ENCODE assay signal across 26 cellular contexts in genomic region chr22:25840883-25841282, GRCh38.
"Had no signal": no experiment of that assay in that cellular context is flagged by ENCODE, and none has a peak within 500 bp of the region (broad histone marks: within the 10 kb centered on the region; RNA-seq: fewer than 3 reads in every experiment).

No MANE protein-coding gene starts in this region.

- FAIRE-seq: frontal cortex, keratinocyte had no signal

- DNase-seq: colonic mucosa; effector CD4-positive, alpha-beta T cell; left ventricle myocardium inferior; mucosa of descending colon; naive B cell; stimulated activated CD4-positive, alpha-beta T cell treated with anti-CD3 and anti-CD28 coated beads, Interleukin-2, amount 100 ng/mL, for 24 hours; stimulated activated CD4-positive, alpha-beta T cell treated with anti-CD3 and anti-CD28 coated beads, Interleukin-4, amount 100 ng/mL, for 24 hours; stimulated activated naive CD8-positive, alpha-beta T cell treated with anti-CD3 and anti-CD28 coated beads, Interleukin-15, Interleukin-2, amounts not matched to agents 100 U/mL and 50 U/mL, for 24 hours; substantia nigra; testis; tibial artery had no signal

- H3K4me2 ChIP-seq: neural progenitor cell, smooth muscle cell had no signal

- H2AFZ ChIP-seq: neural progenitor cell had no signal

- H3K27ac ChIP-seq: colonic mucosa, left ventricle myocardium inferior, neural progenitor cell, prostate gland, right atrium auricular region, testis, tibial artery, vagina had no signal

- H3K9me3 Mint-ChIP-seq: central memory CD8-positive, alpha-beta T cell; memory B cell; mesothelial cell of epicardium; naive B cell; natural killer cell treated with Interleukin-12 subunit alpha and Interleukin-12 subunit beta and Interleukin-15 and Interleukin-18, amount 100 ng/mL, for 72 hours; neural progenitor cell; stimulated activated effector memory CD8-positive, alpha-beta T cell treated with anti-CD3 and anti-CD28 coated beads, Interleukin-12 subunit alpha, Interleukin-12 subunit beta, amount 100 ng/mL, for 72 hours; type B pancreatic cell had no signal

- H3K27ac Mint-ChIP-seq: memory B cell; mesothelial cell of epicardium; natural killer cell treated with Interleukin-12 subunit alpha and Interleukin-12 subunit beta and Interleukin-15 and Interleukin-18, amount 100 ng/mL, for 72 hours; stimulated activated effector memory CD8-positive, alpha-beta T cell treated with anti-CD3 and anti-CD28 coated beads, Interleukin-12 subunit alpha, Interleukin-12 subunit beta, amount 100 ng/mL, for 72 hours had no signal

- H3K4me3 Mint-ChIP-seq: central memory CD8-positive, alpha-beta T cell; memory B cell; mesothelial cell of epicardium; natural killer cell treated with Interleukin-12 subunit alpha and Interleukin-12 subunit beta and Interleukin-15 and Interleukin-18, amount 100 ng/mL, for 72 hours; neural progenitor cell; stimulated activated effector memory CD8-positive, alpha-beta T cell treated with anti-CD3 and anti-CD28 coated beads, Interleukin-12 subunit alpha, Interleukin-12 subunit beta, amount 100 ng/mL, for 72 hours; type B pancreatic cell had no signal

- H3K4me1 ChIP-seq: colonic mucosa, neural progenitor cell, prostate gland, testis, tibial artery, vagina had no signal

- H3K27me3 ChIP-seq: colonic mucosa, neural progenitor cell, right atrium auricular region, testis, tibial artery, vagina had no signal

- ATAC-seq: mucosa of descending colon; natural killer cell treated with Interleukin-12 subunit alpha and Interleukin-12 subunit beta and Interleukin-15 and Interleukin-18, amount 100 ng/mL, for 72 hours; sciatic nerve; stimulated activated effector memory CD8-positive, alpha-beta T cell treated with anti-CD3 and anti-CD28 coated beads, Interleukin-12 subunit alpha, Interleukin-12 subunit beta, amount 100 ng/mL, for 72 hours; stimulated activated naive CD8-positive, alpha-beta T cell treated with anti-CD3 and anti-CD28 coated beads, Interleukin-15, Interleukin-2, amounts not matched to agents 100 U/mL and 50 U/mL, for 24 hours had no signal

- H3K9me3 ChIP-seq: colonic mucosa, left ventricle myocardium inferior, mucosa of descending colon, prostate gland, right atrium auricular region, testis, tibial artery, vagina had no signal

- H3K36me3 ChIP-seq: colonic mucosa, neural progenitor cell, prostate gland, tibial artery, vagina had no signal

- H3K36me3 Mint-ChIP-seq: memory B cell; mesothelial cell of epicardium; naive B cell; natural killer cell treated with Interleukin-12 subunit alpha and Interleukin-12 subunit beta and Interleukin-15 and Interleukin-18, amount 100 ng/mL, for 72 hours; neural progenitor cell; stimulated activated effector memory CD8-positive, alpha-beta T cell treated with anti-CD3 and anti-CD28 coated beads, Interleukin-12 subunit alpha, Interleukin-12 subunit beta, amount 100 ng/mL, for 72 hours; type B pancreatic cell had no signal

- H3K4me1 Mint-ChIP-seq: central memory CD8-positive, alpha-beta T cell; memory B cell; naive B cell; stimulated activated effector memory CD8-positive, alpha-beta T cell treated with anti-CD3 and anti-CD28 coated beads, Interleukin-12 subunit alpha, Interleukin-12 subunit beta, amount 100 ng/mL, for 72 hours had no signal

- H3K4me3 ChIP-seq: colonic mucosa, left ventricle myocardium inferior, lung, mucosa of descending colon, neural progenitor cell, prostate gland, right atrium auricular region, smooth muscle cell, testis, tibial artery, vagina had no signal

- H3K9ac ChIP-seq: neural progenitor cell had no signal
